ENCODE assay signal across 8 cellular contexts in the genomic region with DNA sequence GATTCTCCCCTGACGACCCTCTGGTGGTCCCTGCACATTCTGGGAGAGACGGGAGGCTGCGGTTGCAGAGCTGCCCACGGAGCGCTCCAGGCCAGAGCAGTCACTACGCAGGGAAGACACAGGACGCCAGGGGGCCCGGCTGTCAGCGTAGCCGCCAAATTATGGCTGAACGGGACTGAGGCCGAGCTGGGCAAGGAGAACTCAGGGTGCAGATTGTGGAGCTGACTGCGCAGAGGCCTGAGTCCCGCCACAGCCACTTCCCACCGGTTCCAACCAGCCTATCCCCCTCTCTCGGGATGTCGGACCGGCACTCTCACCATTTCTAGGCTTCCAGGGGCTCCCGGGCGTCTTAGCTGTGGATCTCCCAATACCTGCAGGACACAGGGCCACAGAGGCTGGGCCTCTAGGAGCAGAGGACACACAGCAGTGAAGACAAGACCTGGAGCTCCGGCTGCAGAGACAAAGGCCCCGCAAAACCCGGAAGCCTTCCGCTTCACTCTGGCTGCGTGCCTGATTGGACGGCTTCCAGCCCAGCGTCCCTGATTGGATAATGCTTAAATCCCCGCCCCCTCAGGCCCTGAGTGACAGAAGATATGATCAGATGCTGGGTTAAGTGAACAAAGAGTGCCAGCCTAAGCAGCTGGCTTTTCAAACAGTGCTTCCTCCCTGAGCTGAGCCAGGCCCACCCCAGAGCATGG. TPM values are rescaled to one million over a fixed set of nuclear protein-coding genes. Genes with fewer than 3 reads are reported as not detected.
DNase-seq lines count a peak whose midpoint lies in the region; ATAC-seq and TF ChIP-seq lines count a peak whose summit lies in the region.

A gene (minus strand): TSS at position 461 of the 698 bp plus-strand sequence. CDS start 141 bp downstream, at position 320.

- H3K4me3 ChIP-seq in colonic mucosa: peak within 1 kb of the TSS; percentile 76

- peaks cover 7% of the 10 kb centered on the region for H3K4me1 Mint-ChIP-seq in activated CD4-positive, alpha-beta T cell treated with anti-CD3 and anti-CD28 coated beads, Interleukin-2, amount 10 ng/mL, durations not matched to agents 24 days and 14 days

- H3K4me3 Mint-ChIP-seq in activated CD4-positive, alpha-beta T cell treated with anti-CD3 and anti-CD28 coated beads, Interleukin-2, amount 10 ng/mL, durations not matched to agents 24 days and 14 days: peak within 1 kb of the TSS; percentile 99

- H3K9ac ChIP-seq in colonic mucosa (ENCODE audit: low read depth in 2 of 2, low read length in 2 of 2): peak within 1 kb of the TSS; percentile 64 to 76

- ATAC-seq in HG02973 (IDR thresholded peaks at IDR 0.05; ENCODE audit: unreplicated experiment): peak; percentile 96
- ATAC-seq in left colon: peak; percentile 98

- H3K27me3 ChIP-seq in colonic mucosa: no peaks in the 10 kb centered on the region

- intact Hi-C loops in activated CD4-positive, alpha-beta T cell treated with anti-CD3 and anti-CD28 coated beads, Interleukin-2, amount 10 ng/mL, durations not matched to agents 24 days and 14 days (cut with micrococcal nuclease): loop anchor here (2.0 to 5.0 kb wide), 3 partner anchors 212 to 831 kb away; a partner anchor contains a TSS
- intact Hi-C loops in colonic mucosa (cut with DNase I) (no loop called here), left colon (cut with DNase I, micrococcal nuclease) (no loop called here)

- no peaks in the 10 kb centered on the region for H3K9me3 ChIP-seq in colonic mucosa

- peaks cover 42% of the 10 kb centered on the region for H3K36me3 Mint-ChIP-seq in activated CD4-positive, alpha-beta T cell treated with anti-CD3 and anti-CD28 coated beads, Interleukin-2, amount 10 ng/mL, durations not matched to agents 24 days and 14 days (ENCODE audit: low read depth)

- H3K4me1 ChIP-seq in colonic mucosa: no peaks in the 10 kb centered on the region

- no peaks in the 10 kb centered on the region for H3K36me3 ChIP-seq in colonic mucosa

- H3K27me3 Mint-ChIP-seq in activated CD4-positive, alpha-beta T cell treated with anti-CD3 and anti-CD28 coated beads, Interleukin-2, amount 10 ng/mL, durations not matched to agents 24 days and 14 days: no peaks in the 10 kb centered on the region

- peak within 1 kb of the TSS; percentile 98 for H3K27ac Mint-ChIP-seq in activated CD4-positive, alpha-beta T cell treated with anti-CD3 and anti-CD28 coated beads, Interleukin-2, amount 10 ng/mL, durations not matched to agents 24 days and 14 days

- H3K27ac ChIP-seq in colonic mucosa: peak within 1 kb of the TSS; percentile 92

- DNase-seq in SIG-M5 treated with dmso at 0.1 percent for 504 hours (lab: John Stamatoyannopoulos, UW; ENCODE audit: unreplicated experiment) (peak; percentile 20), SIG-M5 (lab: John Stamatoyannopoulos, UW) (no peak), NCI-H2107 (lab: John Stamatoyannopoulos, UW) (peak; percentile 95), colonic mucosa (peak; percentile 98), left colon (peak; percentile 95 to 98)
- peak; percentile 96 for DNase-seq in activated CD4-positive, alpha-beta T cell treated with anti-CD3 and anti-CD28 coated beads, Interleukin-2, amount 10 ng/mL, durations not matched to agents 24 days and 14 days
- peak; percentile 75 to 86 (median 82) for DNase-seq in stimulated activated CD4-positive, alpha-beta T cell treated with anti-CD3 and anti-CD28 coated beads, Interleukin-1b, Interleukin-23, amount 100 ng/mL, for 24 hours (ENCODE audit: low read depth in 4 of 4, low spot score in 1 of 4)

- peaks cover 27% of the 10 kb centered on the region for H3K9me3 Mint-ChIP-seq in activated CD4-positive, alpha-beta T cell treated with anti-CD3 and anti-CD28 coated beads, Interleukin-2, amount 10 ng/mL, durations not matched to agents 24 days and 14 days

- TF ChIP-seq CTCF in colonic mucosa (IDR thresholded peaks at IDR 0.05): no peak

RNA-seq across cellular contexts. Expression of the gene that starts here (rescaled TPM):
- total RNA-seq in activated CD4-positive, alpha-beta T cell treated with anti-CD3 and anti-CD28 coated beads, Interleukin-2, amount 10 ng/mL, durations not matched to agents 24 days and 14 days: 7.2 and 8.5 TPM in 2 replicates
- total RNA-seq in colonic mucosa (10 to 100 TPM in 1 of 2 donors, 1 to 10 TPM in 1; 9.1 to 11.0 TPM), left colon (1 to 10 TPM; 8.7 TPM)
